In genomic region chr11:19808076-19808911, GRCh38 we compare ENCODE assay signal across 16 cellular contexts.
DNase-seq lines count a peak whose midpoint lies in the region; ATAC-seq and TF ChIP-seq lines count a peak whose summit lies in the region.
"Had no signal": no experiment of that assay in that cellular context is flagged by ENCODE, and none has a peak within 500 bp of the region (broad histone marks: within the 10 kb centered on the region; RNA-seq: fewer than 3 reads in every experiment).

No MANE protein-coding gene starts in this region.

- TF ChIP-seq CTCF in C4-2B (conservative IDR thresholded peaks at IDR 0.05) = peak; percentile 56
- TF ChIP-seq CTCF in IMR-90 (conservative IDR thresholded peaks at IDR 0.05; ENCODE audit: low read depth, low read length) = no peak
- TF ChIP-seq CTCF in brain (conservative IDR thresholded peaks at IDR 0.05) = peak; percentile 23 to 44
- peak; percentile 49 for TF ChIP-seq CTCF in neural cell (IDR thresholded peaks at IDR 0.05; ENCODE audit: poor library complexity, severe bottlenecking)
- TF ChIP-seq CTCF in CD8-positive, alpha-beta T cell (IDR thresholded peaks at IDR 0.05) = no peak

- H3K23ac ChIP-seq in IMR-90 (ENCODE audit: low read depth, low read length) = no peak overlapping the region

- TF ChIP-seq POLR2A in IMR-90 (IDR thresholded peaks at IDR 0.05; ENCODE audit: low read depth, low read length) = no peak

- BruUV-seq in IMR-90 (replicated peaks; lab: Mats Ljungman, UMichigan) = no TSS peak

- H3K4me3 Mint-ChIP-seq in brain = peak overlapping the region in 1 of 5 experiments; percentile 12
- no peak overlapping the region for H3K4me3 Mint-ChIP-seq in CD8-positive, alpha-beta T cell
- H3K4me3 Mint-ChIP-seq: activated naive CD8-positive, alpha-beta T cell treated with anti-CD3 and anti-CD28 coated beads for 36 hours had no signal

- H3K9me3 ChIP-seq in IMR-90 (ENCODE audit: control insufficient read depth, insufficient read depth, low read length) (no peaks in the 10 kb centered on the region), neural cell (ENCODE audit: low read length) (no peaks in the 10 kb centered on the region)
- no peaks in the 10 kb centered on the region for H3K9me3 ChIP-seq in CD8-positive, alpha-beta T cell (ENCODE audit: low read length)
- H3K9me3 ChIP-seq: colonic mucosa, MG63, sigmoid colon had no signal

- no peak overlapping the region for H2BK20ac ChIP-seq in IMR-90 (ENCODE audit: low read depth, low read length)

- H3K56ac ChIP-seq in IMR-90 (ENCODE audit: extremely low read depth, insufficient read depth, low read length) = no peak overlapping the region

- no peaks in the 10 kb centered on the region for H3K27me3 ChIP-seq in IMR-90 (ENCODE audit: control insufficient read depth, insufficient read depth, low read length)
- H3K27me3 ChIP-seq in neural cell (ENCODE audit: insufficient read depth, low read depth, low read length) = no peaks in the 10 kb centered on the region
- H3K27me3 ChIP-seq in CD8-positive, alpha-beta T cell (ENCODE audit: insufficient read depth, low read length) = no peaks in the 10 kb centered on the region
- H3K27me3 ChIP-seq: colonic mucosa, MG63, sigmoid colon had no signal

- no peak overlapping the region for H4K5ac ChIP-seq in IMR-90 (ENCODE audit: low read depth, low read length)

- H3K36me3 ChIP-seq in IMR-90 (ENCODE audit: control insufficient read depth, insufficient read depth, low read length) = no peaks in the 10 kb centered on the region
- H3K36me3 ChIP-seq in neural cell (ENCODE audit: insufficient read depth, low read length) = no peaks in the 10 kb centered on the region
- no peaks in the 10 kb centered on the region for H3K36me3 ChIP-seq in CD8-positive, alpha-beta T cell (ENCODE audit: insufficient read depth, low read length)
- H3K36me3 ChIP-seq: colonic mucosa, sigmoid colon had no signal

- H4K91ac ChIP-seq in IMR-90 (ENCODE audit: insufficient read depth, low read depth, low read length) = no peak overlapping the region

- in situ Hi-C loops in IMR-90 (cut with MboI; ENCODE audit: low sequenced_read_pairs) = no loop called here

- dilution Hi-C loops in IMR-90 (cut with HindIII; ENCODE audit: low sequenced_read_pairs, unreplicated experiment) = no loop called here

- CTCF ChIA-PET in IMR-90 (lab: Yijun Ruan, JAX) = interaction anchor here (1.1 to 1.3 kb wide), 3 partner anchors 8 to 254 kb away, joined by 3 read pairs; no protein-coding TSS in a partner anchor
- CTCF ChIA-PET in CD8-positive, alpha-beta T cell (lab: Charles Lee) = interaction anchor here (0.6 kb wide), 1 partner anchor 243 kb away, joined by 3 read pairs; no protein-coding TSS in a partner anchor

- POLR2A ChIA-PET in IMR-90 (lab: Charles Lee; ENCODE audit: unreplicated experiment) = no interaction called here
- POLR2A ChIA-PET in CD8-positive, alpha-beta T cell (lab: Charles Lee) = no interaction called here

- H3K4ac ChIP-seq in IMR-90 (ENCODE audit: low read depth, low read length) = no peak overlapping the region

- intact Hi-C loops in IMR-90 (cut with micrococcal nuclease) = no loop called here
- intact Hi-C loops in CD8-positive, alpha-beta T cell (cut with DNase I, micrococcal nuclease) = loop anchor here in 1 of 2 experiments (1.0 kb wide), 1 partner anchor 244 kb away; no protein-coding TSS in a partner anchor

- ATAC-seq in IMR-90 (ENCODE audit: low read depth) (no peak), HG03135 (IDR thresholded peaks at IDR 0.05; ENCODE audit: unreplicated experiment) (no peak), GM21737 (IDR thresholded peaks at IDR 0.05; ENCODE audit: unreplicated experiment) (no peak)
- ATAC-seq in CD8-positive, alpha-beta T cell = no peak

- no peak overlapping the region for H2AK5ac ChIP-seq in IMR-90 (ENCODE audit: low read depth, low read length)

- peaks cover 5% of the 10 kb centered on the region for H3K4me1 ChIP-seq in IMR-90 (ENCODE audit: control insufficient read depth, insufficient read depth, low read length)
- H3K4me1 ChIP-seq in CD8-positive, alpha-beta T cell (ENCODE audit: insufficient read depth, low read length) = no peaks in the 10 kb centered on the region

- no peak overlapping the region for H2AFZ ChIP-seq in IMR-90 (replicated peaks; ENCODE audit: low read length, poor library complexity)
- no peak overlapping the region for H2AFZ ChIP-seq in neural cell (ENCODE audit: low read depth, low read length)

- H3K9ac ChIP-seq in IMR-90 (ENCODE audit: low read depth, low read length) (no peak overlapping the region), neural cell (ENCODE audit: low read length) (no peak overlapping the region)

- H2BK15ac ChIP-seq in IMR-90 (ENCODE audit: low read depth, low read length) = no peak overlapping the region

- H3K79me2 ChIP-seq in neural cell (replicated peaks; ENCODE audit: insufficient read depth, low read length) = no peaks in the 10 kb centered on the region

- H3K27ac Mint-ChIP-seq in brain = peak overlapping the region in 1 of 5 experiments; percentile 34
- no peak overlapping the region for H3K27ac Mint-ChIP-seq in CD8-positive, alpha-beta T cell
- H3K27ac Mint-ChIP-seq: activated naive CD8-positive, alpha-beta T cell treated with anti-CD3 and anti-CD28 coated beads for 36 hours had no signal

- TF ChIP-seq RAD21 in IMR-90 (IDR thresholded peaks at IDR 0.05; ENCODE audit: low read length) (0 out of 2 replicates have a peak, but pooled peaks have one; percentile 8), neural cell (conservative IDR thresholded peaks at IDR 0.05) (peak; percentile 38)

- H3K14ac ChIP-seq in IMR-90 (replicated peaks; ENCODE audit: low read depth, low read length) = no peak overlapping the region

- no peak overlapping the region for H4K8ac ChIP-seq in IMR-90 (ENCODE audit: low read depth in 2 of 2, low read length in 2 of 2)

- no peak overlapping the region for H3K27ac ChIP-seq in C4-2B
- no peak overlapping the region for H3K27ac ChIP-seq in IMR-90 (ENCODE audit: insufficient read depth, low read length)
- H3K27ac ChIP-seq in neural cell (ENCODE audit: low read length) = no peak overlapping the region
- H3K27ac ChIP-seq in CD8-positive, alpha-beta T cell (ENCODE audit: low read depth, low read length) = no peak overlapping the region
- H3K27ac ChIP-seq: colonic mucosa, HL-60, sigmoid colon had no signal

- no peak overlapping the region for H3K18ac ChIP-seq in IMR-90 (ENCODE audit: low read depth, low read length)

- DNase-seq in IMR-90 = no peak
- DNase-seq in CD8-positive, alpha-beta T cell = no peak
- DNase-seq: activated naive CD8-positive, alpha-beta T cell treated with anti-CD3 and anti-CD28 coated beads for 36 hours; colonic mucosa; foreskin melanocyte; islet precursor cell; MG63; NCI-H2227 treated with DMSO at 0.1 percent for 48 hours; RPMI8226; sigmoid colon had no signal

- H3K27me3 Mint-ChIP-seq in brain = peaks cover 20% of the 10 kb centered on the region
- peaks cover 8% of the 10 kb centered on the region for H3K27me3 Mint-ChIP-seq in CD8-positive, alpha-beta T cell (ENCODE audit: low read depth)

- H2BK5ac ChIP-seq in IMR-90 (ENCODE audit: low read depth, low read length, poor library complexity, severe bottlenecking) = no peak overlapping the region

- H4K20me1 ChIP-seq in IMR-90 (ENCODE audit: insufficient read depth, low read length) (peaks cover 61% of the 10 kb centered on the region), neural cell (ENCODE audit: insufficient read depth) (no peaks in the 10 kb centered on the region)

- H3K4me1 Mint-ChIP-seq in brain = peaks cover 55% of the 10 kb centered on the region
- H3K4me1 Mint-ChIP-seq in CD8-positive, alpha-beta T cell (ENCODE audit: low read depth) = no peaks in the 10 kb centered on the region
- H3K4me1 Mint-ChIP-seq: activated naive CD8-positive, alpha-beta T cell treated with anti-CD3 and anti-CD28 coated beads for 36 hours had no signal

- no peak overlapping the region for H3K4me2 ChIP-seq in IMR-90 (ENCODE audit: low read depth, low read length)
- no peak overlapping the region for H3K4me2 ChIP-seq in neural cell (ENCODE audit: low read length)

- H3K9me1 ChIP-seq in IMR-90 (ENCODE audit: insufficient read depth, low read length) = peaks cover 6% of the 10 kb centered on the region; the same call in 1 of the 2 replicates

- no peaks in the 10 kb centered on the region for H3K36me3 Mint-ChIP-seq in brain
- no peaks in the 10 kb centered on the region for H3K36me3 Mint-ChIP-seq in CD8-positive, alpha-beta T cell
- H3K36me3 Mint-ChIP-seq: activated naive CD8-positive, alpha-beta T cell treated with anti-CD3 and anti-CD28 coated beads for 36 hours had no signal

- H2AK9ac ChIP-seq in IMR-90 (replicated peaks; ENCODE audit: low read depth, low read length, poor library complexity) = no peak overlapping the region

- no peaks in the 10 kb centered on the region for H3K9me2 ChIP-seq in neural cell (ENCODE audit: insufficient read depth, low read length)

- H3K9me3 Mint-ChIP-seq in brain = no peaks in the 10 kb centered on the region
- H3K9me3 Mint-ChIP-seq in CD8-positive, alpha-beta T cell = no peaks in the 10 kb centered on the region
- H3K9me3 Mint-ChIP-seq: activated naive CD8-positive, alpha-beta T cell treated with anti-CD3 and anti-CD28 coated beads for 36 hours had no signal

- no peak overlapping the region for H3K4me3 ChIP-seq in IMR-90 (ENCODE audit: insufficient read depth, low read depth, low read length)
- no peak overlapping the region for H3K4me3 ChIP-seq in neural cell (ENCODE audit: low read length)
- no peak overlapping the region for H3K4me3 ChIP-seq in CD8-positive, alpha-beta T cell (ENCODE audit: low read depth, low read length)
- H3K4me3 ChIP-seq: colonic mucosa, MG63, sigmoid colon had no signal

- H3F3A ChIP-seq in neural cell (ENCODE audit: insufficient read depth, low read length, poor library complexity, severe bottlenecking) = no peaks in the 10 kb centered on the region

- no peak overlapping the region for H2BK120ac ChIP-seq in IMR-90 (ENCODE audit: low read depth, low read length)

- TF ChIP-seq EP300 in neural cell (conservative IDR thresholded peaks at IDR 0.05; ENCODE audit: poor library complexity, severe bottlenecking) = no peak

- H3K79me1 ChIP-seq in IMR-90 (ENCODE audit: low read depth in 1 of 2, low read length in 2 of 2) = peaks cover 53 to 62% of the 10 kb centered on the region in 2 experiments

- no CpG with 5 or more reads among the region's 1 CpG for WGBS in IMR-90 (ENCODE audit: extremely low coverage in 2 of 2, insufficient read length in 1 of 2), 2 experiments

TF ChIP-seq in IMR-90, 13 proteins besides CTCF, POLR2A, EP300 and RAD21:
- TF ChIP-seq CEBPB (IDR thresholded peaks at IDR 0.05; ENCODE audit: low read depth, low read length) (peak; percentile 5; the same call in 1 of the 2 replicates), MXI1 (IDR thresholded peaks at IDR 0.05; ENCODE audit: borderline replicate concordance, low read depth, low read length) (no peak)

TF ChIP-seq in neural cell, 6 proteins besides CTCF, POLR2A, EP300 and RAD21 (continues in another document):
- TF ChIP-seq POLR2AphosphoS5 (IDR thresholded peaks at IDR 0.05) (no peak), EZH2 (IDR thresholded peaks at IDR 0.05; ENCODE audit: borderline replicate concordance, insufficient read depth, low read length, poor library complexity, severe bottlenecking) (no peak), MXI1 (conservative IDR thresholded peaks at IDR 0.05; ENCODE audit: poor library complexity, severe bottlenecking) (no peak)

Comparison
In these comparisons a context has a peak if more than half of its experiments do, and no peak if none do; other contexts are left out.
1. CTCF ChIP-seq: peak in C4-2B (single experiment), brain (2 of 2) and neural cell (single experiment); none in IMR-90 (single experiment) and CD8-positive, alpha-beta T cell (single experiment).